Comparison of ENCODE assay signal across 9 cellular contexts in the genomic region with DNA sequence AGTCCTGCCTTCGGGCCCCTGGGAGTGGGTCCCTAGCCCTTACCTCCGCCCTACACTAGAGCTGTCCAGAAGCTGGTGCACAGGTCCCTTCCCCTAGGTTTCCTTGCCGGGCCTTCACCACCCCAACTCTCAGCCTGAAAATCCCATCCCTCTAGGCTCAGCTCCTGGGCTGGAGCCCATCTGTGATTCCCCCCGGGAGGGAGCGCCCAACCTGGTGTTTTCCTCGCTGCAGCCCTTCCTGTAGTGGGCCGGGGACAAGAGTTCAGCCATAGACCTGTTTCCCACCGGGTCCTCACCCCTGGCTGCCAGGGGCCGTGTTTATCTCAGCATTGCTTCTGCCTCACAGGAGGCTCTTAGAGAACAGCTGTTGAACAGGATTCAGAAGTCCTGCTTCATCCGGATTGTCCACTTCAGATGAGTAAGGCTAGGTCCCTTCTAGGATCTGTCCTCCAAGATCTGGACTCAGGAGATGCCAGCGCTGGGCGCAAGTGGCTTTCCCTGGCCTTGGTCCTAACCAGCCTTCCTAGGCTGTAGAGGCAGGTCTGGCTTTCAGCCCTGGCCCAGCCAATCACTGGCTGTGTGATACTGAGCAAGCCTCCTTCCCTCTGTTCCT. TPM values are rescaled to one million over a fixed set of nuclear protein-coding genes. Genes with fewer than 3 reads are reported as not detected.
DNase-seq lines count a peak whose midpoint lies in the region; ATAC-seq and TF ChIP-seq lines count a peak whose summit lies in the region.
"Had no signal": no experiment of that assay in that cellular context is flagged by ENCODE, and none has a peak within 500 bp of the region (broad histone marks: within the 10 kb centered on the region; RNA-seq: fewer than 3 reads in every experiment).

No MANE protein-coding gene starts in this region.

- peak overlapping the region in 1 of 2 experiments; percentile 63; a peak in 2 of 4 replicates for H3K4me3 ChIP-seq in DND-41 (ENCODE audit: low read depth in 1 of 2, low read length in 2 of 2)
- H3K4me3 ChIP-seq in PC-9, result peak overlapping the region; percentile 63
- H3K4me3 ChIP-seq in fibroblast of lung (replicated peaks in 1 of 4; ENCODE audit: control extremely low read depth in 1 of 4, insufficient read depth in 1 of 4, low read depth in 3 of 4, low read length in 4 of 4), result peak overlapping the region; percentile 55 to 82 (median 76)
- peak overlapping the region; percentile 80 for H3K4me3 ChIP-seq in osteoblast (ENCODE audit: insufficient read depth, low read length)

- H3K4me1 ChIP-seq in DND-41 (ENCODE audit: insufficient read depth, low read length) (peaks cover 41% of the 10 kb centered on the region), PC-9 (replicated peaks; ENCODE audit: insufficient read depth) (peaks cover 18% of the 10 kb centered on the region; the same call in 1 of the 2 replicates), fibroblast of lung (ENCODE audit: control insufficient read depth, extremely low read depth, insufficient read depth, low read length) (peaks cover 9% of the 10 kb centered on the region), osteoblast (ENCODE audit: insufficient read depth, low read length) (peaks cover 21% of the 10 kb centered on the region)

- no peaks in the 10 kb centered on the region for H3K9me2 ChIP-seq in PC-9 (ENCODE audit: insufficient read depth)

- POLR2A ChIA-PET in PC-9 (lab: Charles Lee; ENCODE audit: unreplicated experiment), result interaction anchor here (0.7 kb wide), 1 partner anchor 60 kb away, joined by 4 read pairs; no protein-coding TSS in a partner anchor

- H3K27me3 ChIP-seq in DND-41 (ENCODE audit: insufficient read depth, low read length, poor library complexity) (peaks cover 32% of the 10 kb centered on the region), PC-9 (ENCODE audit: insufficient read depth, low read depth) (no peaks in the 10 kb centered on the region), fibroblast of lung (ENCODE audit: control insufficient read depth, insufficient read depth, low read length) (no peaks in the 10 kb centered on the region), osteoblast (ENCODE audit: insufficient read depth, low read length) (no peaks in the 10 kb centered on the region)

- intact Hi-C loops in PC-9 (cut with micrococcal nuclease; ENCODE audit: unreplicated experiment), result no loop called here

- H2AFZ ChIP-seq in DND-41 (ENCODE audit: low read depth, low read length), result no peak overlapping the region
- peak overlapping the region; percentile 74 for H2AFZ ChIP-seq in PC-9
- H2AFZ ChIP-seq in fibroblast of lung (ENCODE audit: low read length), result peak overlapping the region; percentile 10
- H2AFZ ChIP-seq in osteoblast (ENCODE audit: low read length), result peak overlapping the region; percentile 85

- H3K9me3 ChIP-seq in DND-41 (ENCODE audit: insufficient read depth, low read length, severe bottlenecking) (no peaks in the 10 kb centered on the region), PC-9 (ENCODE audit: insufficient read depth, low read depth) (no peaks in the 10 kb centered on the region), fibroblast of lung (ENCODE audit: control insufficient read depth, insufficient read depth, low read depth, low read length) (no peaks in the 10 kb centered on the region), osteoblast (ENCODE audit: low read depth, low read length) (no peaks in the 10 kb centered on the region)

- TF ChIP-seq CTCF in DND-41 (IDR thresholded peaks at IDR 0.05; ENCODE audit: borderline replicate concordance, extremely low read depth, low read length, poor library complexity, severe bottlenecking), result no peak
- no peak for TF ChIP-seq CTCF in PC-9 (conservative IDR thresholded peaks at IDR 0.05)
- TF ChIP-seq CTCF in fibroblast of lung (conservative IDR thresholded peaks at IDR 0.05 in 1 of 2, IDR thresholded peaks at IDR 0.05 in 1 of 2; ENCODE audit: low read depth in 1 of 2, low read length in 2 of 2), result no peak
- no peak for TF ChIP-seq CTCF in osteoblast (IDR thresholded peaks at IDR 0.05; ENCODE audit: extremely low read depth, low read depth, low read length)

- ATAC-seq in DND-41 (ENCODE audit: insufficient read depth, low read depth), result no peak
- no peak for ATAC-seq in HG02642 (IDR thresholded peaks at IDR 0.05; ENCODE audit: poor library complexity, unreplicated experiment)
- ATAC-seq in GM19452 (IDR thresholded peaks at IDR 0.05; ENCODE audit: unreplicated experiment), result no peak

- H3K4me2 ChIP-seq in DND-41 (ENCODE audit: insufficient read depth, low read length) (peak overlapping the region; percentile 92), PC-9 (peak overlapping the region; percentile 85), fibroblast of lung (ENCODE audit: extremely low read depth, insufficient read depth, low read length) (peak overlapping the region; percentile 97), osteoblast (ENCODE audit: insufficient read depth, low read length) (peak overlapping the region; percentile 88)

- CTCF ChIA-PET in PC-9 (lab: Charles Lee), result no interaction called here

- H3K36me3 ChIP-seq in DND-41 (ENCODE audit: insufficient read depth, low read length) (no peaks in the 10 kb centered on the region), PC-9 (ENCODE audit: low read depth) (no peaks in the 10 kb centered on the region), fibroblast of lung (ENCODE audit: control insufficient read depth, insufficient read depth, low read length) (peaks cover 2% of the 10 kb centered on the region), osteoblast (ENCODE audit: insufficient read depth, low read length) (no peaks in the 10 kb centered on the region)

- peaks cover 15% of the 10 kb centered on the region; the same call in 1 of the 2 replicates for H4K20me1 ChIP-seq in DND-41 (ENCODE audit: insufficient read depth, low read length)
- H4K20me1 ChIP-seq in PC-9 (ENCODE audit: insufficient read depth), result no peaks in the 10 kb centered on the region
- H4K20me1 ChIP-seq in fibroblast of lung (ENCODE audit: control insufficient read depth, extremely low read depth, insufficient read depth, low read length), result no peaks in the 10 kb centered on the region
- H4K20me1 ChIP-seq in osteoblast (ENCODE audit: insufficient read depth, low read length), result peaks cover 6% of the 10 kb centered on the region

- no peaks in the 10 kb centered on the region for H3F3A ChIP-seq in PC-9 (ENCODE audit: insufficient read depth, low read depth)

- DNase-seq in DND-41 (no peak), PC-9 (no peak), fibroblast of lung (ENCODE audit: low read depth in 2 of 2) (peak; percentile 16 to 26), osteoblast (ENCODE audit: insufficient read length, low spot score, missing footprints) (peak; percentile 90), NCI-H526 treated with DMSO at 0.1 percent for 48 hours (lab: John Stamatoyannopoulos, UW) (no peak)
- DNase-seq in effector CD4-positive, alpha-beta T cell, result no peak

- peak overlapping the region; percentile 59; the same call in 1 of the 2 replicates for H3K9ac ChIP-seq in DND-41 (ENCODE audit: low read depth, low read length)
- peak overlapping the region; percentile 63 for H3K9ac ChIP-seq in fibroblast of lung (ENCODE audit: insufficient read depth, low read length)

- H3K79me2 ChIP-seq in DND-41 (ENCODE audit: insufficient read depth, low read length) (no peaks in the 10 kb centered on the region), PC-9 (ENCODE audit: low read depth) (no peaks in the 10 kb centered on the region), fibroblast of lung (ENCODE audit: control insufficient read depth, insufficient read depth, low read length) (no peaks in the 10 kb centered on the region), osteoblast (ENCODE audit: insufficient read depth, low read length) (peaks cover 41% of the 10 kb centered on the region)

- no peak overlapping the region for H3K27ac ChIP-seq in DND-41 (ENCODE audit: low read length)
- no peak overlapping the region for H3K27ac ChIP-seq in PC-9
- no peak overlapping the region for H3K27ac ChIP-seq in fibroblast of lung (ENCODE audit: insufficient read depth, low read length)
- H3K27ac ChIP-seq in osteoblast (ENCODE audit: low read depth, low read length), result peak overlapping the region; percentile 32

- BruUV-seq in PC-9 (replicated peaks; lab: Mats Ljungman, UMichigan), result no TSS peak

RNA-seq across cellular contexts. Expression of gene GLIPR2, which starts 1.0 kb away (rescaled TPM):
- total RNA-seq in PC-9 (2021), result 3.9 and 7.7 TPM in 2 replicates
- total RNA-seq in fibroblast of lung, result 40.0 and 47.8 TPM in 2 replicates
- 57.8 and 108 TPM in 2 replicates for polyA plus RNA-seq in fibroblast of lung
- 44.5 and 88.5 TPM in 2 replicates for polyA plus RNA-seq in fibroblast of lung (2012)
- polyA minus RNA-seq in fibroblast of lung (ENCODE audit: low replicate concordance), result 40.5 and 42.1 TPM in 2 replicates
- 33.3 and 38.4 TPM in 2 replicates for total RNA-seq in osteoblast

RNA-seq across cellular contexts. Expression of gene CCIN, which starts 31.7 kb away (rescaled TPM):
- total RNA-seq in PC-9 (2021) (not detected in 2 replicates), fibroblast of lung (1.0 and 1.3 TPM in 2 replicates), osteoblast (1.2 and 2.2 TPM in 2 replicates)
- polyA plus RNA-seq in fibroblast of lung, result 0.40 and 0.55 TPM in 2 replicates
- polyA plus RNA-seq in fibroblast of lung (2012), result 0.58 and 0.66 TPM in 2 replicates
- polyA minus RNA-seq in fibroblast of lung (ENCODE audit: low replicate concordance), result 0.63 and 4.3 TPM in 2 replicates
- total RNA-seq: NCI-H460 had no signal

RNA-seq across cellular contexts. Expression of gene CLTA, which starts 53.2 kb away (rescaled TPM):
- total RNA-seq in PC-9 (2021) (146 and 164 TPM in 2 replicates), fibroblast of lung (238 and 302 TPM in 2 replicates), osteoblast (253 and 262 TPM in 2 replicates)
- 341 and 388 TPM in 2 replicates for polyA plus RNA-seq in fibroblast of lung
- polyA plus RNA-seq in fibroblast of lung (2012), result 301 and 374 TPM in 2 replicates
- 46.5 and 77.4 TPM in 2 replicates for polyA minus RNA-seq in fibroblast of lung (ENCODE audit: low replicate concordance)

Comparison
In these comparisons a context has a peak if more than half of its experiments do, and no peak if none do; other contexts are left out.
1. DNase-seq: peak in fibroblast of lung (2 of 2) and osteoblast (single experiment); none in DND-41 (single experiment), PC-9 (0 of 2), effector CD4-positive, alpha-beta T cell (single experiment) and NCI-H526 treated with DMSO at 0.1 percent for 48 hours (single experiment).
2. Peak in every context shown above with its lines, with median percentiles within 50 percentile points of each other: H3K4me2 ChIP-seq.